Comparison of ENCODE assay signal across 17 cellular contexts in the genomic region with DNA sequence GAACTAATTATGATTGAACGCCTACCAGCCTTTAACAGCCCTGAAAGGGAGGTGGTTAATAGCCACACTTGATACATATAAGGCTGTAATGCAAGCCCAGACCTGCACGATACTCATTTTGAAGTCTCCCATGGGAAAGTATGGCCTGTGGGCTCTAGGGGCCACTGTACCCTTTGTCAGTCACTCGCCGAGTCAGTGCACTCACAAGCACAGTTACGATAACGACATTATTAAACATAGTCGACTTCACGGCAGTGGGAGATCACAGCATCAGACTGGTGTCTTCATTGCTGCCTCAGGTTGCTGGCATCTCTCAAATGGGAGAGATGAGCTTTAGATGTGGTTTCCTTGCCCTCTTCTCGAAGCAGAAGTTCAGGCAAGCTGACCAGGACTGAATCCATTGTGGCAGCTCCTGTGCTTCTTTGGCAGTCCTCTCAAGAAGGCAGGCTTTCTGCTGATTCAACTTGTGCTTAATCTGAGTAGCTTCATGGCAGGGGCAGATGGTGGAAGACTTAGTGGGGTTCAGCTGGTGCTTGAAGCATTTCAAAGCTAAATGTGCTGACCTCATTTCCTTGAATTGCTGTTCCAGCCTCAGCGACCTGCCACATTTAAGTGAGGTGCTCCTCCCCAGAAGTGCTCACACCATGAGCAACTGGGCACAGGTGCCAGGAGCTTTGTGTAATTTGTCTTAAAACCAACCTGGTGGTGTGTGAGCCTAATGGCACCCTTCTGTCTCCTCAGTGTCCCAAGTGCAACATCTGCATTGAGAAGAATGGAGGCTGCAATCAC. TPM values are rescaled to one million over a fixed set of nuclear protein-coding genes. Genes with fewer than 3 reads are reported as not detected.
DNase-seq lines count a peak whose midpoint lies in the region; ATAC-seq, FAIRE-seq and TF ChIP-seq lines count a peak whose summit lies in the region.
"Had no signal": no experiment of that assay in that cellular context is flagged by ENCODE, and none has a peak within 500 bp of the region (broad histone marks: within the 10 kb centered on the region; RNA-seq: fewer than 3 reads in every experiment).

No MANE protein-coding gene starts in this region.

- H3K9me3 ChIP-seq in WERI-Rb-1 (ENCODE audit: severe bottlenecking): no peaks in the 10 kb centered on the region
- H3K9me3 ChIP-seq: BLaER1, SJCRH30 had no signal

- H3K4me3 ChIP-seq in KMS-11 (IDR thresholded peaks at IDR 0.05; ENCODE audit: insufficient read depth, low read depth, low read length) (no peak overlapping the region), WERI-Rb-1 (ENCODE audit: low read depth, low read length) (no peak overlapping the region)
- H3K4me3 ChIP-seq: BLaER1, K562, PC-9, SJCRH30 had no signal

- H3K4me1 Mint-ChIP-seq in activated T-cell treated with anti-CD3 and anti-CD28 coated beads, Interleukin-2, amount 50 U/mL, for 24 hours (ENCODE audit: low read depth): no peaks in the 10 kb centered on the region

- no peaks in the 10 kb centered on the region for H4K20me1 ChIP-seq in KMS-11 (ENCODE audit: insufficient read depth)

- no peak overlapping the region for H3K9ac ChIP-seq in KMS-11
- H3K9ac ChIP-seq: BLaER1 had no signal

- H3K79me2 ChIP-seq in KMS-11 (ENCODE audit: insufficient read depth, low read depth): no peaks in the 10 kb centered on the region

- peaks cover 14% of the 10 kb centered on the region for H3K4me1 ChIP-seq in KMS-11 (ENCODE audit: low read depth, poor library complexity, severe bottlenecking)
- H3K4me1 ChIP-seq: BLaER1, SJCRH30 had no signal

- no peak for ATAC-seq in HG03196 (IDR thresholded peaks at IDR 0.05; ENCODE audit: unreplicated experiment)
- ATAC-seq: K562 had no signal

- H3K27me3 ChIP-seq in KMS-11 (ENCODE audit: insufficient read depth, low read depth): no peaks in the 10 kb centered on the region
- no peaks in the 10 kb centered on the region for H3K27me3 ChIP-seq in WERI-Rb-1 (ENCODE audit: insufficient read depth, low read depth, severe bottlenecking)
- H3K27me3 ChIP-seq: BLaER1, SJCRH30 had no signal

- TF ChIP-seq CTCF in KMS-11 (conservative IDR thresholded peaks at IDR 0.05; ENCODE audit: low read depth, low read length) (no peak), WERI-Rb-1 (IDR thresholded peaks at IDR 0.05; ENCODE audit: low read depth, low read length) (no peak)

- no peak for TF ChIP-seq POLR2A in GM12891 (IDR thresholded peaks at IDR 0.05; ENCODE audit: low read depth, low read length)

- peak overlapping the region; percentile 58 for H3K27ac Mint-ChIP-seq in activated T-cell treated with anti-CD3 and anti-CD28 coated beads, Interleukin-2, amount 50 U/mL, for 24 hours

- H3K36me3 Mint-ChIP-seq in activated T-cell treated with anti-CD3 and anti-CD28 coated beads, Interleukin-2, amount 50 U/mL, for 24 hours (ENCODE audit: low read depth): peaks cover 92% of the 10 kb centered on the region

- no peak for FAIRE-seq in GM12891 (lab: Jason Lieb, UNC)
- FAIRE-seq: K562 had no signal

- H2AFZ ChIP-seq in KMS-11 (ENCODE audit: low read depth): no peak overlapping the region
- H2AFZ ChIP-seq: PC-9 had no signal

- no peaks in the 10 kb centered on the region for H3K9me3 Mint-ChIP-seq in activated T-cell treated with anti-CD3 and anti-CD28 coated beads, Interleukin-2, amount 50 U/mL, for 24 hours
- H3K9me3 Mint-ChIP-seq: CD4-positive, alpha-beta memory T cell had no signal

- DNase-seq in activated T-cell treated with anti-CD3 and anti-CD28 coated beads, Interleukin-2, amount 50 U/mL, for 24 hours: peak; percentile 28
- DNase-seq in activated T-cell treated with anti-CD3 and anti-CD28 coated beads, Interleukin-2, amount 50 U/mL, for 1 hour: no peak
- DNase-seq in WERI-Rb-1: peak; percentile 78
- peak; percentile 53 for DNase-seq in mesenteric fat pad (ENCODE audit: low spot score)
- no peak for DNase-seq in GM12891 (ENCODE audit: insufficient read length, low spot score)
- DNase-seq: CD4-positive, alpha-beta memory T cell; DMS53; NCI-H1105 treated with DMSO at 0.1 percent for 48 hours; NCI-H1694; NCI-H2081 treated with DMSO at 0.1 percent for 48 hours; NCI-H510A; PC-9; SJCRH30 had no signal

- no peaks in the 10 kb centered on the region for H3K27me3 Mint-ChIP-seq in activated T-cell treated with anti-CD3 and anti-CD28 coated beads, Interleukin-2, amount 50 U/mL, for 24 hours
- H3K27me3 Mint-ChIP-seq: CD4-positive, alpha-beta memory T cell had no signal

- H3K4me3 Mint-ChIP-seq in activated T-cell treated with anti-CD3 and anti-CD28 coated beads, Interleukin-2, amount 50 U/mL, for 24 hours: no peak overlapping the region
- H3K4me3 Mint-ChIP-seq: CD4-positive, alpha-beta memory T cell had no signal

- H3K27ac ChIP-seq in KMS-11 (peak overlapping the region; percentile 18; the same call in 1 of the 2 replicates), WERI-Rb-1 (peak overlapping the region; percentile 80)
- H3K27ac ChIP-seq: BLaER1, PC-9, SJCRH30 had no signal

- H3K36me3 ChIP-seq in KMS-11 (ENCODE audit: insufficient read depth) (no peaks in the 10 kb centered on the region), WERI-Rb-1 (peaks cover 88% of the 10 kb centered on the region)

- no peak overlapping the region for H3K4me2 ChIP-seq in KMS-11
- H3K4me2 ChIP-seq: BLaER1, PC-9 had no signal

TF ChIP-seq in GM12891, 5 proteins besides CTCF, POLR2A, EP300 and RAD21:
- TF ChIP-seq POU2F2 (IDR thresholded peaks at IDR 0.05; ENCODE audit: low read depth, low read length) (no peak), POLR2AphosphoS5 (IDR thresholded peaks at IDR 0.05; ENCODE audit: low read depth, low read length) (no peak), PAX5 (IDR thresholded peaks at IDR 0.05; ENCODE audit: insufficient read depth, low read length, severe bottlenecking) (no peak), TAF1 (IDR thresholded peaks at IDR 0.05; ENCODE audit: low read depth, low read length) (no peak), SPI1 (IDR thresholded peaks at IDR 0.05; ENCODE audit: low read depth, low read length) (no peak)

RNA-seq across cellular contexts. Expression of a gene that starts 15.8 kb away (rescaled TPM):
- 16.2 TPM for total RNA-seq in mesenteric fat pad
- polyA plus RNA-seq in GM12891 (2012; ENCODE audit: low read depth, missing spikeins): 17.9 TPM

RNA-seq across cellular contexts. Expression of a gene that starts 32.9 kb away (rescaled TPM):
- total RNA-seq in mesenteric fat pad: 104 TPM
- 126 TPM for polyA plus RNA-seq in GM12891 (2012; ENCODE audit: low read depth, missing spikeins)

RNA-seq across cellular contexts. Expression of a gene that starts 44.1 kb away (rescaled TPM):
- 16.0 TPM for total RNA-seq in mesenteric fat pad
- polyA plus RNA-seq in GM12891 (2012; ENCODE audit: low read depth, missing spikeins): 22.2 TPM

RNA-seq across cellular contexts. Expression of a gene that starts 47.7 kb away (rescaled TPM):
- 102 TPM for total RNA-seq in mesenteric fat pad
- polyA plus RNA-seq in GM12891 (2012; ENCODE audit: low read depth, missing spikeins): 105 TPM

RNA-seq across cellular contexts. Expression of a gene that starts 54.9 kb away (rescaled TPM):
- total RNA-seq in mesenteric fat pad: 123 TPM
- 251 TPM for polyA plus RNA-seq in GM12891 (2012; ENCODE audit: low read depth, missing spikeins)

Comparison
In these comparisons a context has a peak if more than half of its experiments do, and no peak if none do; other contexts are left out.
1. DNase-seq: peak in activated T-cell treated with anti-CD3 and anti-CD28 coated beads, Interleukin-2, amount 50 U/mL, for 24 hours (single experiment), WERI-Rb-1 (single experiment) and mesenteric fat pad (single experiment); none in activated T-cell treated with anti-CD3 and anti-CD28 coated beads, Interleukin-2, amount 50 U/mL, for 1 hour (single experiment) and GM12891 (single experiment).